Comparison of ENCODE assay signal across 27 cellular contexts in genomic region chr15:94704946-94705345, GRCh38.
"Had no signal": no experiment of that assay in that cellular context is flagged by ENCODE, and none has a peak within 500 bp of the region (broad histone marks: within the 10 kb centered on the region; RNA-seq: fewer than 3 reads in every experiment).

No MANE protein-coding gene starts in this region.

- FAIRE-seq: colon, endometrium, frontal cortex had no signal

- H3K4me2 ChIP-seq: hepatocyte had no signal

- DNase-seq: colonic mucosa; cortex of kidney; dorsolateral prefrontal cortex; effector CD4-positive, alpha-beta T cell; effector CD8-positive, alpha-beta T cell; effector memory CD4-positive, alpha-beta T cell; effector memory CD8-positive, alpha-beta T cell; endodermal cell; erythroblast; esophagus squamous epithelium; foreskin fibroblast; foreskin keratinocyte; foreskin melanocyte; gastrocnemius medialis; glutamatergic neuron; head of caudate nucleus; heart left ventricle; heart right ventricle had no signal

- H2AFZ ChIP-seq: hepatocyte had no signal

- H3K27ac ChIP-seq: colonic mucosa, coronary artery, dorsolateral prefrontal cortex, epithelial cell of prostate, esophagus muscularis mucosa, esophagus squamous epithelium, foreskin keratinocyte, gastrocnemius medialis, gastroesophageal sphincter, heart left ventricle, heart right ventricle, hepatocyte had no signal

- ATAC-seq: effector memory CD8-positive, alpha-beta T cell; esophagus mucosa; foreskin keratinocyte; gastrocnemius medialis; gastroesophageal sphincter; heart left ventricle; heart right ventricle had no signal

- H3K4me1 ChIP-seq: colonic mucosa, foreskin keratinocyte, gastrocnemius medialis, heart right ventricle had no signal

- H3K36me3 ChIP-seq: colonic mucosa, esophagus muscularis mucosa, esophagus squamous epithelium, gastrocnemius medialis, gastroesophageal sphincter, heart left ventricle, heart right ventricle had no signal

- H3K4me3 ChIP-seq: colonic mucosa, coronary artery, dorsolateral prefrontal cortex, esophagus muscularis mucosa, esophagus squamous epithelium, gastrocnemius medialis, gastroesophageal sphincter, heart left ventricle, heart right ventricle, hepatocyte had no signal

- H3K27me3 ChIP-seq: colonic mucosa, esophagus muscularis mucosa, esophagus squamous epithelium, foreskin keratinocyte, gastrocnemius medialis, gastroesophageal sphincter, heart left ventricle, heart right ventricle, hepatocyte had no signal

- H3K9me3 ChIP-seq: colonic mucosa, esophagus muscularis mucosa, esophagus squamous epithelium, gastrocnemius medialis, gastroesophageal sphincter had no signal

- H3K79me2 ChIP-seq: hepatocyte had no signal
